19 cellular contexts compared by ENCODE assay signal in the genomic region with DNA sequence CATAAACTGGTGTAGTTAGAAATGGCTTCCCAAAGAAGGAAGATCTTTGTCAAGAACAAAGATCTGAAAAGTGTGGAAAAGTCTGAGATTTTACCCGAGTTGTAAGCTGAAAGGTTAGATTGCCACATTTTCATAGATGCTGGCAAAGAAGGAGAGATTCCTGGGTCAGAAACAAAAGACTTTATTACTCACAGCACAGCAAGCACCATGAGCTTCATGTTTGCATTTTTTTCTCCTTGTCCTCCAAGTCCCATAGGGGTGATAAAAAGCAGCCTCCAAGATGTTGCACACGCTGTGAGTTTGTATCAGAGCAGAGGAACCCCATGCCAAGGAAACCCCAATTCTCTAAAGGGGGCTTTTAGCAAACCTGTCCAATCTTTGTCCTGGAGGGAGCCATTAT. TPM values are rescaled to one million over a fixed set of nuclear protein-coding genes. Genes with fewer than 3 reads are reported as not detected.
DNase-seq lines count a peak whose midpoint lies in the region; ATAC-seq and TF ChIP-seq lines count a peak whose summit lies in the region.
"Had no signal": no experiment of that assay in that cellular context is flagged by ENCODE, and none has a peak within 500 bp of the region (broad histone marks: within the 10 kb centered on the region; RNA-seq: fewer than 3 reads in every experiment).

No MANE protein-coding gene starts in this region.

- intact Hi-C loops in A673 (cut with micrococcal nuclease; ENCODE audit: unreplicated experiment), result no loop called here

- no peak for ATAC-seq in GM21717 (IDR thresholded peaks at IDR 0.05; ENCODE audit: unreplicated experiment)
- ATAC-seq: A549; CD8-positive, alpha-beta T cell; K562 had no signal

- TF ChIP-seq CTCF in A673 (conservative IDR thresholded peaks at IDR 0.05; ENCODE audit: low read depth, low read length), result no peak
- TF ChIP-seq CTCF in HEK293 (tag by site-specific recombination; IDR thresholded peaks at IDR 0.05), result no peak
- no peak for TF ChIP-seq CTCF in fibroblast of pulmonary artery (IDR thresholded peaks at IDR 0.05; ENCODE audit: low read length, missing control alignments)

- H3K4me3 ChIP-seq in A673 (ENCODE audit: low read depth, low read length, poor library complexity, severe bottlenecking) (no peak overlapping the region), HEK293 (ENCODE audit: low read depth, low read length) (no peak overlapping the region), fibroblast of pulmonary artery (replicated peaks; ENCODE audit: low read depth, low read length) (no peak overlapping the region)
- H3K4me3 ChIP-seq: A549; BLaER1 treated with 17β-estradiol and CSF1 and Interleukin-3, amounts not matched to agents 10 nM and 100 nM; HAP-1; K562 had no signal

- CTCF ChIA-PET in A673 (lab: Charles Lee), result no interaction called here
- CTCF ChIA-PET in HEK293 (lab: Yijun Ruan, JAX), result interaction anchor here (0.6 to 1.3 kb wide), 4 partner anchors 47 to 404 kb away, joined by 3 to 6 read pairs (median 4); no protein-coding TSS in a partner anchor

- H3K27me3 ChIP-seq in A673 (replicated peaks; ENCODE audit: insufficient read depth, low read depth, low read length, poor library complexity), result no peaks in the 10 kb centered on the region
- H3K27me3 ChIP-seq: BLaER1 treated with 17β-estradiol and CSF1 and Interleukin-3, amounts not matched to agents 10 nM and 100 nM had no signal

- H3K9me3 ChIP-seq in A673 (ENCODE audit: low read depth, low read length, poor library complexity, severe bottlenecking) (peaks cover under 1% of the 10 kb centered on the region), HEK293 (ENCODE audit: control insufficient read depth, insufficient read depth, low read depth, low read length) (no peaks in the 10 kb centered on the region)
- H3K9me3 ChIP-seq: A549 had no signal

- H3K4me1 ChIP-seq in A673 (ENCODE audit: insufficient read depth, low read length, poor library complexity, severe bottlenecking) (peaks cover 6% of the 10 kb centered on the region), HEK293 (ENCODE audit: control insufficient read depth, insufficient read depth, low read length) (no peaks in the 10 kb centered on the region)
- H3K4me1 ChIP-seq: A549, HAP-1 had no signal

- peak; percentile 34 for DNase-seq in A673 (ENCODE audit: low spot score)
- peak; percentile 6 for DNase-seq in fibroblast of pulmonary artery (ENCODE audit: low read depth)
- peak; percentile 12 for DNase-seq in stromal cell of bone marrow (ENCODE audit: low read depth)
- no peak for DNase-seq in HK-2 (ENCODE audit: unreplicated experiment)
- no peak for DNase-seq in COLO668 (lab: John Stamatoyannopoulos, UW; ENCODE audit: unreplicated experiment)
- DNase-seq: CD8-positive, alpha-beta T cell; COR-L47; DMS 273 treated with DMSO at 0.1 percent for 48 hours; DMS53; DND-41; EL; IMR-90 had no signal

- H3K36me3 ChIP-seq in A673 (ENCODE audit: insufficient read depth, low read length, poor library complexity, severe bottlenecking), result no peaks in the 10 kb centered on the region
- H3K36me3 ChIP-seq in HEK293 (ENCODE audit: control insufficient read depth in 2 of 2, insufficient read depth in 1 of 2, low read length in 2 of 2), result no peaks in the 10 kb centered on the region
- H3K36me3 ChIP-seq: BLaER1 treated with 17β-estradiol and CSF1 and Interleukin-3, amounts not matched to agents 10 nM and 100 nM; HAP-1 had no signal

- BruUV-seq in A673 (replicated peaks; lab: Mats Ljungman, UMichigan), result no TSS peak

- no peak overlapping the region for H3K27ac ChIP-seq in A673 (ENCODE audit: low read depth, low read length, poor library complexity, severe bottlenecking)
- no peak overlapping the region for H3K27ac ChIP-seq in HEK293 (ENCODE audit: extremely low read depth, low read depth, low read length)
- H3K27ac ChIP-seq: 22Rv1; A549; BLaER1 treated with 17β-estradiol and CSF1 and Interleukin-3, amounts not matched to agents 10 nM and 100 nM had no signal

- POLR2A ChIA-PET in A673 (lab: Charles Lee; ENCODE audit: low non-redundant PET), result no interaction called here
- POLR2A ChIA-PET in HEK293 (lab: Yijun Ruan, JAX), result no interaction called here

TF ChIP-seq in HEK293, 187 proteins besides CTCF, POLR2A, EP300 and RAD21:
- no peak for TF ChIP-seq BCL6B (tag by site-specific recombination; IDR thresholded peaks at IDR 0.05)
- peak; percentile 62 for TF ChIP-seq ZNF585B (tag by site-specific recombination; IDR thresholded peaks at IDR 0.05)

RNA-seq across cellular contexts. Expression of gene MZT1, which starts 29.3 kb away (rescaled TPM):
- 36.9 and 38.9 TPM in 2 replicates for total RNA-seq in A673 (2021)

RNA-seq across cellular contexts. Expression of gene BORA, which starts 29.6 kb away (rescaled TPM):
- 17.1 and 17.4 TPM in 2 replicates for total RNA-seq in A673 (2021)

Comparison
In these comparisons a context has a peak if more than half of its experiments do, and no peak if none do; other contexts are left out.
1. DNase-seq: peak in A673 (single experiment), fibroblast of pulmonary artery (single experiment) and stromal cell of bone marrow (single experiment); none in HK-2 (single experiment) and COLO668 (single experiment).